ENCODE assay signal across 26 cellular contexts in genomic region chr21:43749686-43750262, GRCh38. TPM values are rescaled to one million over a fixed set of nuclear protein-coding genes. Genes with fewer than 3 reads are reported as not detected.
DNase-seq lines count a peak whose midpoint lies in the region; ATAC-seq, FAIRE-seq and TF ChIP-seq lines count a peak whose summit lies in the region.
"Had no signal": no experiment of that assay in that cellular context is flagged by ENCODE, and none has a peak within 500 bp of the region (broad histone marks: within the 10 kb centered on the region; RNA-seq: fewer than 3 reads in every experiment).

No MANE protein-coding gene starts in this region.

- no peaks in the 10 kb centered on the region for H3K27me3 Mint-ChIP-seq in stimulated activated naive B cell treated with anti-CD40 and anti-IgM and Interleukin-4, amounts not matched to agents 10 μg/mL and 1 μg/mL and 100 μg/mL, for 72 hours
- H3K27me3 Mint-ChIP-seq: CD4-positive, alpha-beta memory T cell had no signal

- TF ChIP-seq RAD21 in HepG2 (CRISPR knock-in tag; IDR thresholded peaks at IDR 0.05): no peak
- no peak for TF ChIP-seq RAD21 in K562 (CRISPR knock-in tag; conservative IDR thresholded peaks at IDR 0.05 in 1 of 2, IDR thresholded peaks at IDR 0.05 in 1 of 2)

- peaks cover 0 to 2% of the 10 kb centered on the region in 2 donors for H3K4me1 Mint-ChIP-seq in stimulated activated naive B cell treated with anti-CD40 and anti-IgM and Interleukin-4, amounts not matched to agents 10 μg/mL and 1 μg/mL and 100 μg/mL, for 72 hours
- H3K4me1 Mint-ChIP-seq: CD4-positive, alpha-beta memory T cell had no signal

- H3K4me3 Mint-ChIP-seq in stimulated activated naive B cell treated with anti-CD40 and anti-IgM and Interleukin-4, amounts not matched to agents 10 μg/mL and 1 μg/mL and 100 μg/mL, for 72 hours: no peak overlapping the region

- peaks cover 0 to 3% of the 10 kb centered on the region in 2 donors for H3K9me3 Mint-ChIP-seq in stimulated activated naive B cell treated with anti-CD40 and anti-IgM and Interleukin-4, amounts not matched to agents 10 μg/mL and 1 μg/mL and 100 μg/mL, for 72 hours

- H3K4me2 ChIP-seq in HepG2 (ENCODE audit: low read depth, low read length): no peak overlapping the region
- no peak overlapping the region for H3K4me2 ChIP-seq in K562 (ENCODE audit: insufficient read depth, low read length)
- H3K4me2 ChIP-seq: PC-9 had no signal

- POLR2A ChIA-PET in HepG2 (lab: Yijun Ruan, JAX) (no interaction called here), RWPE1 (lab: Yijun Ruan, JAX; ENCODE audit: low non-redundant PET) (no interaction called here), K562 (lab: Yijun Ruan, JAX) (interaction anchor here (1.0 to 1.9 kb wide), 2 partner anchors 9 to 11 kb away, joined by 7 to 11 read pairs; no protein-coding TSS in a partner anchor)

- H2AFZ ChIP-seq in HepG2 (ENCODE audit: low read length): no peak overlapping the region
- no peak overlapping the region for H2AFZ ChIP-seq in K562 (ENCODE audit: low read depth, low read length)
- H2AFZ ChIP-seq: PC-9 had no signal

- DNase-seq in HepG2 (ENCODE audit: low spot score): no peak
- no peak for DNase-seq in right lobe of liver
- no peak for DNase-seq in RWPE1 (ENCODE audit: low spot score)
- no peak for DNase-seq in K562 (ENCODE audit: extremely low read depth in 1 of 4, low spot score in 3 of 4)
- DNase-seq in stimulated activated naive B cell treated with anti-CD40 and anti-IgM and Interleukin-4, amounts not matched to agents 10 μg/mL and 1 μg/mL and 100 μg/mL, for 72 hours: no peak
- no peak for DNase-seq in superior temporal gyrus (ENCODE audit: extremely low spot score)
- DNase-seq: C1 segment of cervical spinal cord; Caco-2; CD4-positive, alpha-beta memory T cell; DMS79 treated with DMSO at 0.1 percent for 48 hours; KG1; NCI-H1048; NCI-H1417; NCI-H1694; NCI-H2029 treated with DMSO at 0.1 percent for 48 hours; NCI-H2227 treated with DMSO at 0.1 percent for 48 hours; NCI-H526 treated with DMSO at 0.1 percent for 48 hours; PC-9; Right ventricle myocardium superior had no signal

- H3K9ac ChIP-seq in HepG2 (ENCODE audit: insufficient read depth, low read depth, low read length): no peak overlapping the region
- no peak overlapping the region for H3K9ac ChIP-seq in K562 (ENCODE audit: insufficient read depth in 1 of 2, low read depth in 2 of 2, low read length in 2 of 2)

- FAIRE-seq in HepG2 (lab: Jason Lieb, UNC) (no peak), K562 (lab: Jason Lieb, UNC) (no peak)
- FAIRE-seq: A204.1, GM19239, HTR-8/SVneo had no signal

- peaks cover 64 to 69% of the 10 kb centered on the region in 2 donors for H3K36me3 Mint-ChIP-seq in stimulated activated naive B cell treated with anti-CD40 and anti-IgM and Interleukin-4, amounts not matched to agents 10 μg/mL and 1 μg/mL and 100 μg/mL, for 72 hours

- TF ChIP-seq CTCF in HepG2 (CRISPR knock-in tag; IDR thresholded peaks at IDR 0.05) (no peak), right lobe of liver (IDR thresholded peaks at IDR 0.05) (no peak), RWPE1 (conservative IDR thresholded peaks at IDR 0.05; ENCODE audit: low read depth) (no peak), K562 (IDR thresholded peaks at IDR 0.05 in 2 of 3, conservative IDR thresholded peaks at IDR 0.05 in 1 of 3; ENCODE audit: insufficient read depth in 2 of 3, low read depth in 1 of 3, low read length in 3 of 3) (no peak)

- TF ChIP-seq EP300 in HepG2 (IDR thresholded peaks at IDR 0.05; ENCODE audit: low read depth in 2 of 2, low read length in 2 of 2) (no peak), HepG2 (CRISPR knock-in tag; IDR thresholded peaks at IDR 0.05; ENCODE audit: borderline replicate concordance) (no peak), K562 (IDR thresholded peaks at IDR 0.05; ENCODE audit: low read length) (no peak)

- CTCF ChIA-PET in HepG2 (lab: Yijun Ruan, JAX; ENCODE audit: low intra/inter-chr PET ratio, low total read pairs): no interaction called here
- CTCF ChIA-PET in RWPE1 (lab: Yijun Ruan, JAX): interaction anchor here (0.9 kb wide), 1 partner anchor 9 kb away, joined by 3 read pairs; no protein-coding TSS in a partner anchor
- CTCF ChIA-PET in K562 (lab: Yijun Ruan, JAX; ENCODE audit: low intra/inter-chr PET ratio): no interaction called here

- TF ChIP-seq POLR2A in HepG2 (IDR thresholded peaks at IDR 0.05; ENCODE audit: insufficient read depth in 1 of 2, low read depth in 2 of 2, low read length in 2 of 2): no peak
- no peak for TF ChIP-seq POLR2A in right lobe of liver (IDR thresholded peaks at IDR 0.05)
- no peak for TF ChIP-seq POLR2A in K562 (conservative IDR thresholded peaks at IDR 0.05)

- no peaks in the 10 kb centered on the region for H3K9me1 ChIP-seq in K562 (ENCODE audit: control insufficient read depth, insufficient read depth, low read length)

- H3K36me3 ChIP-seq in HepG2 (replicated peaks in 1 of 2; ENCODE audit: control insufficient read depth in 1 of 2, insufficient read depth in 2 of 2, low read length in 2 of 2) (peaks cover 44 to 81% of the 10 kb centered on the region in 2 experiments), right lobe of liver (peaks cover 0 to 64% (median 9%) of the 10 kb centered on the region in 4 donors), K562 (ENCODE audit: control insufficient read depth, insufficient read depth, low read length) (peaks cover 91% of the 10 kb centered on the region; the same call in 2 of the 3 replicates)

- H3K4me3 ChIP-seq in HepG2 (replicated peaks in 1 of 3; ENCODE audit: insufficient read depth in 1 of 3, low read depth in 2 of 3, low read length in 3 of 3) (no peak overlapping the region), right lobe of liver (no peak overlapping the region), K562 (no peak overlapping the region)
- H3K4me3 ChIP-seq: PC-9, SJSA1 had no signal

- no peaks in the 10 kb centered on the region for H3K4me1 ChIP-seq in HepG2 (ENCODE audit: insufficient read depth, low read length)
- no peaks in the 10 kb centered on the region for H3K4me1 ChIP-seq in right lobe of liver
- peaks cover 7 to 36% of the 10 kb centered on the region in 2 experiments; a peak in 4 of 5 replicates for H3K4me1 ChIP-seq in K562 (replicated peaks in 1 of 2; ENCODE audit: control insufficient read depth in 2 of 2, insufficient read depth in 2 of 2, low read length in 2 of 2)
- H3K4me1 ChIP-seq: Caco-2, SJSA1 had no signal

- H4K20me1 ChIP-seq in HepG2 (ENCODE audit: insufficient read depth, low read length) (no peaks in the 10 kb centered on the region), K562 (replicated peaks; ENCODE audit: control insufficient read depth, insufficient read depth, low read length) (peaks cover 6% of the 10 kb centered on the region; the same call in 1 of the 2 replicates)

- no peak for ATAC-seq in HepG2
- ATAC-seq in right lobe of liver: no peak
- ATAC-seq in K562: no peak
- ATAC-seq in stimulated activated naive B cell treated with anti-CD40 and anti-IgM and Interleukin-4, amounts not matched to agents 10 μg/mL and 1 μg/mL and 100 μg/mL, for 72 hours (replicated peaks): no peak
- ATAC-seq in HG02642 (IDR thresholded peaks at IDR 0.05; ENCODE audit: poor library complexity, unreplicated experiment): no peak
- ATAC-seq in GM21390 (IDR thresholded peaks at IDR 0.05; ENCODE audit: unreplicated experiment): no peak
- ATAC-seq: HCT116 had no signal

- intact Hi-C loops in HepG2 (cut with micrococcal nuclease; ENCODE audit: unreplicated experiment) (no loop called here), right lobe of liver (cut with DNase I) (loop anchor here (10.0 kb wide), 1 partner anchor 55 kb away; no protein-coding TSS in a partner anchor), K562 (cut with micrococcal nuclease) (no loop called here)

- H3K9me3 ChIP-seq in HepG2 (ENCODE audit: low read length) (no peaks in the 10 kb centered on the region), right lobe of liver (no peaks in the 10 kb centered on the region), K562 (replicated peaks; ENCODE audit: control insufficient read depth, insufficient read depth, low read depth, low read length) (no peaks in the 10 kb centered on the region)
- H3K9me3 ChIP-seq: Caco-2, SJSA1 had no signal

- H3K27me3 ChIP-seq in HepG2 (ENCODE audit: control insufficient read depth in 1 of 2, insufficient read depth in 2 of 2, low read length in 2 of 2): no peaks in the 10 kb centered on the region
- H3K27me3 ChIP-seq in right lobe of liver: no peaks in the 10 kb centered on the region
- no peaks in the 10 kb centered on the region for H3K27me3 ChIP-seq in K562 (ENCODE audit: control insufficient read depth in 2 of 2, insufficient read depth in 2 of 2, low read length in 2 of 2)
- H3K27me3 ChIP-seq: SJSA1 had no signal

- in situ Hi-C loops in HepG2 (cut with HindIII; ENCODE audit: extremely low pct_ligation_motif_present, low pct_unique_long_range_greater_than_20kb) (no loop called here), K562 (cut with MboI) (no loop called here)

- 97% methylated on average over 10 of the region's 18 CpGs for WGBS in HepG2 (ENCODE audit: low lambda C conversion rate)
- 92% methylated on average over 2 of the region's 18 CpGs for WGBS in right lobe of liver (ENCODE audit: insufficient coverage, low coverage, low lambda C conversion rate, missing lambda C conversion rate)
- 93% methylated on average over 15 of the region's 18 CpGs for WGBS in K562 (ENCODE audit: insufficient coverage, low coverage, missing lambda C conversion rate)

- no TSS peak for BruUV-seq in HepG2 (replicated peaks; lab: Mats Ljungman, UMichigan)
- no TSS peak for BruUV-seq in K562 (replicated peaks; lab: Mats Ljungman, UMichigan)

- H3K27ac ChIP-seq in HepG2 (ENCODE audit: extremely low read length, insufficient read depth, low read length) (no peak overlapping the region), right lobe of liver (no peak overlapping the region), RWPE1 (peak overlapping the region; percentile 62), K562 (ENCODE audit: extremely low read depth, low read depth, low read length) (no peak overlapping the region)
- H3K27ac ChIP-seq: PC-9, SJSA1 had no signal

- H3K79me2 ChIP-seq in HepG2 (ENCODE audit: insufficient read depth, low read length) (no peaks in the 10 kb centered on the region), K562 (ENCODE audit: control insufficient read depth, insufficient read depth, low read length) (no peaks in the 10 kb centered on the region)

- H3K27ac Mint-ChIP-seq in stimulated activated naive B cell treated with anti-CD40 and anti-IgM and Interleukin-4, amounts not matched to agents 10 μg/mL and 1 μg/mL and 100 μg/mL, for 72 hours: peak overlapping the region; percentile 59

RNA-seq across cellular contexts. Expression of gene CSTB, which starts 26.3 kb away (rescaled TPM):
- total RNA-seq in HepG2 (2016; rRNA removed; fragmentation: Illumina TruSeq; extraction: Trizol) (11.7 and 15.8 TPM in 2 replicates), right lobe of liver (100 to 1,000 TPM in 1 of 6 experiments, 10 to 100 TPM in 5; 16.6 to 137 (median 23.2) TPM), K562 (2014; rRNA removed) (23.1 and 29.0 TPM in 2 replicates), K562 (2014; rRNA removed; fragmentation: Illumina TruSeq; extraction: Trizol) (20.8 and 21.1 TPM in 2 replicates), K562 (2015; rRNA removed; fragmentation: Illumina TruSeq; extraction: Trizol) (31.7 and 34.9 TPM in 2 replicates), K562 (2021) (43.5 and 48.1 TPM in 2 replicates)
- 8.0 and 9.1 TPM in 2 replicates for total RNA-seq in HepG2 (2016; cell fraction: cytosol; rRNA removed; fragmentation: Illumina TruSeq; extraction: Trizol; ENCODE audit: low read depth)
- 11.9 and 14.9 TPM in 2 replicates for total RNA-seq in HepG2 (2016; cell fraction: insoluble cytoplasmic fraction; rRNA removed; fragmentation: Illumina TruSeq; extraction: Trizol)
- total RNA-seq in HepG2 (2016; cell fraction: membrane; rRNA removed; fragmentation: Illumina TruSeq; extraction: Trizol): 9.8 and 11.8 TPM in 2 replicates
- total RNA-seq in HepG2 (2016; cell fraction: nucleus; rRNA removed; fragmentation: Illumina TruSeq; extraction: Trizol): 6.6 and 7.1 TPM in 2 replicates
- polyA plus RNA-seq in HepG2 (2011; rRNA removed) (94.1 and 110 TPM in 2 replicates), K562 (2011; rRNA removed) (46.6 and 58.0 TPM in 2 replicates), K562 (2014; fragmentation: Illumina TruSeq; extraction: Trizol) (64.2 and 79.8 TPM in 2 replicates), K562 (2014; fragmentation: Nextera tagmentation; extraction: Ambion mirVana) (10 to 100 TPM; 12.4 to 17.1 TPM), K562 (2014; rRNA removed) (65.0 and 67.8 TPM in 2 replicates)
- 129 and 137 TPM in 2 replicates for polyA plus RNA-seq in HepG2 (2011; cell fraction: cytosol; rRNA removed)
- 53.4 and 59.2 TPM in 2 replicates for polyA plus RNA-seq in HepG2 (2011; cell fraction: nucleus; rRNA removed)
- 58.7 and 69.9 TPM in 2 replicates for polyA plus RNA-seq in HepG2 (2012)
- polyA plus RNA-seq in HepG2 (2016; cell fraction: cytosol; fragmentation: Illumina TruSeq; extraction: Trizol; ENCODE audit: low read depth): 34.3 and 43.0 TPM in 2 replicates
- polyA plus RNA-seq in HepG2 (2016; cell fraction: insoluble cytoplasmic fraction; fragmentation: Illumina TruSeq; extraction: Trizol; ENCODE audit: low read depth): 53.0 and 57.2 TPM in 2 replicates
- 32.8 and 40.2 TPM in 2 replicates for polyA plus RNA-seq in HepG2 (2016; cell fraction: membrane; fragmentation: Illumina TruSeq; extraction: Trizol; ENCODE audit: low read depth)
- 34.9 and 36.2 TPM in 2 replicates for polyA plus RNA-seq in HepG2 (2016; cell fraction: nucleus; fragmentation: Illumina TruSeq; extraction: Trizol; ENCODE audit: insufficient read depth, low read depth)
- 37.2 and 51.7 TPM in 2 replicates for polyA minus RNA-seq in HepG2 (2011; rRNA and poly(A)+ RNA removed; ENCODE audit: low replicate concordance)
- 24.0 and 25.6 TPM in 2 replicates for polyA minus RNA-seq in HepG2 (2011; cell fraction: cytosol; rRNA and poly(A)+ RNA removed)
- 9.0 and 15.4 TPM in 2 replicates for polyA minus RNA-seq in HepG2 (2011; cell fraction: nucleus; rRNA and poly(A)+ RNA removed)
- 10.6 and 21.9 TPM in 2 replicates for total RNA-seq in K562 (2011; cell fraction: chromatin; rRNA removed; ENCODE audit: low replicate concordance)
- 19.5 and 22.0 TPM in 2 replicates for total RNA-seq in K562 (2011; cell fraction: nucleolus; rRNA removed)
- total RNA-seq in K562 (2011; cell fraction: nucleoplasm; rRNA removed): 18.3 and 24.3 TPM in 2 replicates
- polyA plus RNA-seq in K562 (2011; cell fraction: cytosol; rRNA removed): 74.4 and 80.8 TPM in 2 replicates
- polyA plus RNA-seq in K562 (2011; cell fraction: nucleus; rRNA removed): 36.5 and 43.3 TPM in 2 replicates
- polyA plus RNA-seq in K562 (2012): 76.9 and 118 TPM in 2 replicates
- 33.5 and 37.4 TPM in 2 replicates for polyA minus RNA-seq in K562 (2011; rRNA and poly(A)+ RNA removed)
- polyA minus RNA-seq in K562 (2011; cell fraction: cytosol; rRNA and poly(A)+ RNA removed): 14.2 and 21.7 TPM in 2 replicates
- 9.0 and 14.1 TPM in 2 replicates for polyA minus RNA-seq in K562 (2011; cell fraction: nucleus; rRNA and poly(A)+ RNA removed)

RNA-seq across cellular contexts. Expression of gene PDXK, which starts 30.8 kb away (rescaled TPM):
- 114 and 151 TPM in 2 replicates for total RNA-seq in HepG2 (2016; rRNA removed; fragmentation: Illumina TruSeq; extraction: Trizol)
- total RNA-seq in HepG2 (2016; cell fraction: cytosol; rRNA removed; fragmentation: Illumina TruSeq; extraction: Trizol; ENCODE audit: low read depth): 28.6 and 35.2 TPM in 2 replicates
- 115 and 149 TPM in 2 replicates for total RNA-seq in HepG2 (2016; cell fraction: insoluble cytoplasmic fraction; rRNA removed; fragmentation: Illumina TruSeq; extraction: Trizol)
- total RNA-seq in HepG2 (2016; cell fraction: membrane; rRNA removed; fragmentation: Illumina TruSeq; extraction: Trizol): 62.0 and 68.5 TPM in 2 replicates
- 61.1 and 71.3 TPM in 2 replicates for total RNA-seq in HepG2 (2016; cell fraction: nucleus; rRNA removed; fragmentation: Illumina TruSeq; extraction: Trizol)
- polyA plus RNA-seq in HepG2 (2011; rRNA removed): 165 and 184 TPM in 2 replicates
- polyA plus RNA-seq in HepG2 (2011; cell fraction: cytosol; rRNA removed): 146 and 162 TPM in 2 replicates
- 215 and 264 TPM in 2 replicates for polyA plus RNA-seq in HepG2 (2011; cell fraction: nucleus; rRNA removed)
- 82.4 and 87.9 TPM in 2 replicates for polyA plus RNA-seq in HepG2 (2012)
- polyA plus RNA-seq in HepG2 (2016; cell fraction: cytosol; fragmentation: Illumina TruSeq; extraction: Trizol; ENCODE audit: low read depth): 45.4 and 55.7 TPM in 2 replicates
- polyA plus RNA-seq in HepG2 (2016; cell fraction: insoluble cytoplasmic fraction; fragmentation: Illumina TruSeq; extraction: Trizol; ENCODE audit: low read depth): 135 and 141 TPM in 2 replicates
- 56.2 and 56.5 TPM in 2 replicates for polyA plus RNA-seq in HepG2 (2016; cell fraction: membrane; fragmentation: Illumina TruSeq; extraction: Trizol; ENCODE audit: low read depth)
- polyA plus RNA-seq in HepG2 (2016; cell fraction: nucleus; fragmentation: Illumina TruSeq; extraction: Trizol; ENCODE audit: insufficient read depth, low read depth): 113 and 114 TPM in 2 replicates
- 159 and 241 TPM in 2 replicates for polyA minus RNA-seq in HepG2 (2011; rRNA and poly(A)+ RNA removed; ENCODE audit: low replicate concordance)
- 48.1 and 61.1 TPM in 2 replicates for polyA minus RNA-seq in HepG2 (2011; cell fraction: cytosol; rRNA and poly(A)+ RNA removed)
- polyA minus RNA-seq in HepG2 (2011; cell fraction: nucleus; rRNA and poly(A)+ RNA removed): 60.5 and 61.0 TPM in 2 replicates
- 10 to 100 TPM; 52.9 to 87.5 (median 58.9) TPM for total RNA-seq in right lobe of liver
- total RNA-seq in K562 (2011; cell fraction: chromatin; rRNA removed; ENCODE audit: low replicate concordance): 130 and 265 TPM in 2 replicates
- 121 and 125 TPM in 2 replicates for total RNA-seq in K562 (2011; cell fraction: nucleolus; rRNA removed)
- 113 and 116 TPM in 2 replicates for total RNA-seq in K562 (2011; cell fraction: nucleoplasm; rRNA removed)
- total RNA-seq in K562 (2014; rRNA removed): 95.1 and 117 TPM in 2 replicates
- 57.2 and 71.2 TPM in 2 replicates for total RNA-seq in K562 (2014; rRNA removed; fragmentation: Illumina TruSeq; extraction: Trizol)
- total RNA-seq in K562 (2015; rRNA removed; fragmentation: Illumina TruSeq; extraction: Trizol): 46.8 and 47.5 TPM in 2 replicates
- 162 TPM in 2 replicates for total RNA-seq in K562 (2021)
- 135 and 158 TPM in 2 replicates for polyA plus RNA-seq in K562 (2011; rRNA removed)
- polyA plus RNA-seq in K562 (2011; cell fraction: cytosol; rRNA removed): 118 and 126 TPM in 2 replicates
- 116 TPM in 2 replicates for polyA plus RNA-seq in K562 (2011; cell fraction: nucleus; rRNA removed)
- polyA plus RNA-seq in K562 (2012): 82.1 and 83.5 TPM in 2 replicates
- polyA plus RNA-seq in K562 (2014; fragmentation: Illumina TruSeq; extraction: Trizol): 80.6 and 84.8 TPM in 2 replicates
- 1 to 10 TPM; 5.6 to 8.9 TPM for polyA plus RNA-seq in K562 (2014; fragmentation: Nextera tagmentation; extraction: Ambion mirVana)
- polyA plus RNA-seq in K562 (2014; rRNA removed): 76.5 and 103 TPM in 2 replicates
- polyA minus RNA-seq in K562 (2011; rRNA and poly(A)+ RNA removed): 203 and 232 TPM in 2 replicates
- polyA minus RNA-seq in K562 (2011; cell fraction: cytosol; rRNA and poly(A)+ RNA removed): 63.0 and 91.6 TPM in 2 replicates
- polyA minus RNA-seq in K562 (2011; cell fraction: nucleus; rRNA and poly(A)+ RNA removed): 27.7 and 39.5 TPM in 2 replicates

RNA-seq across cellular contexts. Expression of gene RRP1, which starts 39.6 kb away (rescaled TPM):
- total RNA-seq in HepG2 (2016; rRNA removed; fragmentation: Illumina TruSeq; extraction: Trizol) (24.6 and 35.1 TPM in 2 replicates), right lobe of liver (10 to 100 TPM in 4 of 6 experiments, 1 to 10 TPM in 2; 8.8 to 25.1 (median 12.9) TPM), K562 (2014; rRNA removed) (68.6 and 84.3 TPM in 2 replicates), K562 (2014; rRNA removed; fragmentation: Illumina TruSeq; extraction: Trizol) (40.5 and 48.5 TPM in 2 replicates), K562 (2015; rRNA removed; fragmentation: Illumina TruSeq; extraction: Trizol) (51.6 and 52.9 TPM in 2 replicates), K562 (2021) (89.1 and 105 TPM in 2 replicates)
- 16.9 and 17.1 TPM in 2 replicates for total RNA-seq in HepG2 (2016; cell fraction: cytosol; rRNA removed; fragmentation: Illumina TruSeq; extraction: Trizol; ENCODE audit: low read depth)
- total RNA-seq in HepG2 (2016; cell fraction: insoluble cytoplasmic fraction; rRNA removed; fragmentation: Illumina TruSeq; extraction: Trizol): 24.1 and 32.9 TPM in 2 replicates
- 10.3 and 11.2 TPM in 2 replicates for total RNA-seq in HepG2 (2016; cell fraction: membrane; rRNA removed; fragmentation: Illumina TruSeq; extraction: Trizol)
- total RNA-seq in HepG2 (2016; cell fraction: nucleus; rRNA removed; fragmentation: Illumina TruSeq; extraction: Trizol): 29.9 and 34.8 TPM in 2 replicates
- polyA plus RNA-seq in HepG2 (2011; rRNA removed) (20.1 and 22.2 TPM in 2 replicates), K562 (2011; rRNA removed) (38.0 and 47.3 TPM in 2 replicates), K562 (2014; fragmentation: Illumina TruSeq; extraction: Trizol) (79.7 and 97.5 TPM in 2 replicates), K562 (2014; fragmentation: Nextera tagmentation; extraction: Ambion mirVana) (1 to 10 TPM in 1 of 2 experiments, under 1 TPM in 1; 0.89 to 1.8 TPM), K562 (2014; rRNA removed) (60.2 and 64.7 TPM in 2 replicates)
- polyA plus RNA-seq in HepG2 (2011; cell fraction: cytosol; rRNA removed): 11.2 and 11.3 TPM in 2 replicates
- polyA plus RNA-seq in HepG2 (2011; cell fraction: nucleus; rRNA removed): 110 and 114 TPM in 2 replicates
- 22.7 and 27.0 TPM in 2 replicates for polyA plus RNA-seq in HepG2 (2012)
- polyA plus RNA-seq in HepG2 (2016; cell fraction: cytosol; fragmentation: Illumina TruSeq; extraction: Trizol; ENCODE audit: low read depth): 3.0 and 3.7 TPM in 2 replicates
- polyA plus RNA-seq in HepG2 (2016; cell fraction: insoluble cytoplasmic fraction; fragmentation: Illumina TruSeq; extraction: Trizol; ENCODE audit: low read depth): 25.7 and 32.8 TPM in 2 replicates
- polyA plus RNA-seq in HepG2 (2016; cell fraction: membrane; fragmentation: Illumina TruSeq; extraction: Trizol; ENCODE audit: low read depth): 4.3 and 6.1 TPM in 2 replicates
- polyA plus RNA-seq in HepG2 (2016; cell fraction: nucleus; fragmentation: Illumina TruSeq; extraction: Trizol; ENCODE audit: insufficient read depth, low read depth): 70.6 and 74.1 TPM in 2 replicates
- polyA minus RNA-seq in HepG2 (2011; rRNA and poly(A)+ RNA removed; ENCODE audit: low replicate concordance): 9.8 and 26.9 TPM in 2 replicates
- 5.9 and 9.7 TPM in 2 replicates for polyA minus RNA-seq in HepG2 (2011; cell fraction: cytosol; rRNA and poly(A)+ RNA removed)
- polyA minus RNA-seq in HepG2 (2011; cell fraction: nucleus; rRNA and poly(A)+ RNA removed): 27.0 and 37.2 TPM in 2 replicates
- total RNA-seq in K562 (2011; cell fraction: chromatin; rRNA removed; ENCODE audit: low replicate concordance): 200 and 398 TPM in 2 replicates
- 176 and 196 TPM in 2 replicates for total RNA-seq in K562 (2011; cell fraction: nucleolus; rRNA removed)
- 186 and 220 TPM in 2 replicates for total RNA-seq in K562 (2011; cell fraction: nucleoplasm; rRNA removed)
- 22.9 and 23.5 TPM in 2 replicates for polyA plus RNA-seq in K562 (2011; cell fraction: cytosol; rRNA removed)
- polyA plus RNA-seq in K562 (2011; cell fraction: nucleus; rRNA removed): 233 and 286 TPM in 2 replicates
- 35.6 and 62.2 TPM in 2 replicates for polyA plus RNA-seq in K562 (2012)
- polyA minus RNA-seq in K562 (2011; rRNA and poly(A)+ RNA removed): 23.9 and 28.6 TPM in 2 replicates
- 20.8 and 22.0 TPM in 2 replicates for polyA minus RNA-seq in K562 (2011; cell fraction: cytosol; rRNA and poly(A)+ RNA removed)
- polyA minus RNA-seq in K562 (2011; cell fraction: nucleus; rRNA and poly(A)+ RNA removed): 66.5 and 104 TPM in 2 replicates

Comparison
In these comparisons a context has a peak if more than half of its experiments do, and no peak if none do; other contexts are left out.
1. intact Hi-C loops: an anchor here in right lobe of liver (10.0 kb wide); none called in HepG2 and K562.
2. Of the 241 proteins assayed by ChIP-seq in both HepG2 and K562: peak only in HepG2: none; only in K562: NFIC; in both: none; in neither: 240.